ENCODE assay signal across 2 cellular contexts in genomic region chr3:71533588-71533987, GRCh38.
TF ChIP-seq lines count a peak whose summit lies in the region.

No MANE protein-coding gene starts in this region.

TF ChIP-seq in A549, 52 proteins besides CTCF, POLR2A, EP300 and RAD21:
- TF ChIP-seq CEBPB (IDR thresholded peaks at IDR 0.05) (peak in 1 of 2 experiments; percentile 32; a peak in 1 of 4 replicates), ZSCAN20 (CRISPR knock-in tag; IDR thresholded peaks at IDR 0.05) (no peak)

TF ChIP-seq in H1, 55 proteins besides CTCF, POLR2A, EP300 and RAD21:
- TF ChIP-seq JUND (IDR thresholded peaks at IDR 0.05; ENCODE audit: low read length) = no peak
- TF ChIP-seq CEBPB (IDR thresholded peaks at IDR 0.05; ENCODE audit: low read depth, low read length) = peak; percentile 60; the same call in 1 of the 2 replicates
- TF ChIP-seq POLR2AphosphoS5 (IDR thresholded peaks at IDR 0.05; ENCODE audit: low read depth, low read length) = no peak
